14 cellular contexts compared by ENCODE assay signal in the genomic region with DNA sequence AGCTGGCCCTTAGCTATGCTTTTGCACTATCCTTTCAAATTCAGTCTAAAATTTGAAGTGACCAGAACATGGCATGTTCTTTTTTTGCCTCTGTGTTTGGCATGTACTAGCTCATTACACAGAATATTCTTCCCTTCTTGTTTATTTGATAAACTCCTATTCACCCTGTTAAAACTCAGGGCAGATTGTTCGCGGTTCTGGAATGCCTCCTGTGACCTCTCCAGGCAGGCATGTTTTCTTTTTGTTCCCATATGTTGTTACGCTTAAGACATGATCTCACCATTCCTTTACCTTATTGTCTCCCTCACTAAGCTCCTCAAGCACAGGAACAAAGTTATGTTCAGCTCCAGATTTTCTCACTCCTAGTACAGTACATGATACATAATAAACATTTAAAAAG.
DNase-seq lines count a peak whose midpoint lies in the region; ATAC-seq and TF ChIP-seq lines count a peak whose summit lies in the region.
"Had no signal": no experiment of that assay in that cellular context is flagged by ENCODE, and none has a peak within 500 bp of the region (broad histone marks: within the 10 kb centered on the region; RNA-seq: fewer than 3 reads in every experiment).

No MANE protein-coding gene starts in this region.

- H3K9me3 Mint-ChIP-seq in activated T-cell treated with anti-CD3 and anti-CD28 coated beads, Interleukin-2, amount 50 U/mL, for 24 hours: no peaks in the 10 kb centered on the region
- H3K9me3 Mint-ChIP-seq in glutamatergic neuron (ENCODE audit: unreplicated experiment): no peaks in the 10 kb centered on the region
- H3K9me3 Mint-ChIP-seq in natural killer cell treated with Interleukin-12 subunit alpha and Interleukin-12 subunit beta and Interleukin-15 and Interleukin-18, amount 100 ng/mL, for 72 hours: no peaks in the 10 kb centered on the region

- TF ChIP-seq CTCF in glutamatergic neuron (IDR thresholded peaks at IDR 0.05; ENCODE audit: partially characterized antibody, unreplicated experiment): no peak
- no peak for TF ChIP-seq CTCF in transverse colon (IDR thresholded peaks at IDR 0.05)

- H3K36me3 Mint-ChIP-seq in activated T-cell treated with anti-CD3 and anti-CD28 coated beads, Interleukin-2, amount 50 U/mL, for 24 hours (ENCODE audit: low read depth): peaks cover 18% of the 10 kb centered on the region
- H3K36me3 Mint-ChIP-seq in glutamatergic neuron (ENCODE audit: unreplicated experiment): peaks cover 9% of the 10 kb centered on the region
- H3K36me3 Mint-ChIP-seq in natural killer cell treated with Interleukin-12 subunit alpha and Interleukin-12 subunit beta and Interleukin-15 and Interleukin-18, amount 100 ng/mL, for 72 hours: peaks cover 15% of the 10 kb centered on the region

- H3K36me3 ChIP-seq in skeletal muscle satellite cell (ENCODE audit: insufficient read depth, low read length) (peaks cover 21% of the 10 kb centered on the region), transverse colon (peaks cover 0 to 17% (median 4%) of the 10 kb centered on the region in 4 donors)

- DNase-seq in activated T-cell treated with anti-CD3 and anti-CD28 coated beads, Interleukin-2, amount 50 U/mL, for 24 hours: no peak
- DNase-seq in activated T-cell treated with anti-CD3 and anti-CD28 coated beads for 4 hours: no peak
- peak; percentile 61 for DNase-seq in astrocyte of the hippocampus (ENCODE audit: low read depth, low spot score)
- no peak for DNase-seq in glutamatergic neuron
- DNase-seq in NOMO-1 (lab: John Stamatoyannopoulos, UW; ENCODE audit: unreplicated experiment in 2 of 2): no peak
- DNase-seq in transverse colon: no peak
- no peak for DNase-seq in natural killer cell treated with Interleukin-12 subunit alpha and Interleukin-12 subunit beta and Interleukin-15 and Interleukin-18, amount 100 ng/mL, for 72 hours (ENCODE audit: low spot score)
- DNase-seq: NCI-H446 treated with DMSO at 0.1 percent for 48 hours; posterior cingulate gyrus; stimulated activated CD4-positive, alpha-beta T cell treated with anti-CD3 and anti-CD28 coated beads, Interleukin-2, amount 100 ng/mL, for 24 hours; tibial artery had no signal

- H3K4me3 ChIP-seq in skeletal muscle satellite cell (ENCODE audit: low read length) (no peak overlapping the region), transverse colon (no peak overlapping the region)
- H3K4me3 ChIP-seq: tibial artery had no signal

- ATAC-seq in natural killer cell treated with Interleukin-12 subunit alpha and Interleukin-12 subunit beta and Interleukin-15 and Interleukin-18, amount 100 ng/mL, for 72 hours: no peak
- ATAC-seq: Panc1 had no signal

- H3K9ac ChIP-seq in skeletal muscle satellite cell (ENCODE audit: low read depth, low read length): no peak overlapping the region

- 85 to 88% methylated on average over 3 of the region's 3 CpGs for WGBS in transverse colon (ENCODE audit: low coverage in 1 of 2), 2 donors

- H3K9me3 ChIP-seq in skeletal muscle satellite cell (replicated peaks; ENCODE audit: low read length): no peaks in the 10 kb centered on the region
- no peaks in the 10 kb centered on the region for H3K9me3 ChIP-seq in transverse colon
- H3K9me3 ChIP-seq: tibial artery had no signal

- no peak overlapping the region for H3K4me3 Mint-ChIP-seq in activated T-cell treated with anti-CD3 and anti-CD28 coated beads, Interleukin-2, amount 50 U/mL, for 24 hours
- H3K4me3 Mint-ChIP-seq in glutamatergic neuron (ENCODE audit: unreplicated experiment): peak overlapping the region; percentile 3
- no peak overlapping the region for H3K4me3 Mint-ChIP-seq in natural killer cell treated with Interleukin-12 subunit alpha and Interleukin-12 subunit beta and Interleukin-15 and Interleukin-18, amount 100 ng/mL, for 72 hours

- peak overlapping the region; percentile 22 for H3K27ac Mint-ChIP-seq in activated T-cell treated with anti-CD3 and anti-CD28 coated beads, Interleukin-2, amount 50 U/mL, for 24 hours
- peak overlapping the region; percentile 8 for H3K27ac Mint-ChIP-seq in glutamatergic neuron (ENCODE audit: unreplicated experiment)
- no peak overlapping the region for H3K27ac Mint-ChIP-seq in natural killer cell treated with Interleukin-12 subunit alpha and Interleukin-12 subunit beta and Interleukin-15 and Interleukin-18, amount 100 ng/mL, for 72 hours

- no peaks in the 10 kb centered on the region for H3K4me1 Mint-ChIP-seq in activated T-cell treated with anti-CD3 and anti-CD28 coated beads, Interleukin-2, amount 50 U/mL, for 24 hours (ENCODE audit: low read depth)
- peaks cover 17% of the 10 kb centered on the region for H3K4me1 Mint-ChIP-seq in glutamatergic neuron (ENCODE audit: low read depth, unreplicated experiment)
- peaks cover 0 to 9% of the 10 kb centered on the region in 2 donors for H3K4me1 Mint-ChIP-seq in natural killer cell treated with Interleukin-12 subunit alpha and Interleukin-12 subunit beta and Interleukin-15 and Interleukin-18, amount 100 ng/mL, for 72 hours (ENCODE audit: low read depth in 2 of 2)

- H3K27me3 ChIP-seq in skeletal muscle satellite cell (ENCODE audit: control insufficient read depth, insufficient read depth, low read length): no peaks in the 10 kb centered on the region
- H3K27me3 ChIP-seq in transverse colon: no peaks in the 10 kb centered on the region
- H3K27me3 ChIP-seq: tibial artery had no signal

- intact Hi-C loops in transverse colon (cut with DNase I; ENCODE audit: low total_unique reads): no loop called here

- in situ Hi-C loops in transverse colon (cut with MboI; ENCODE audit: low pct_ligation_motif_present in 1 of 4, low pct_unique_long_range_greater_than_20kb in 1 of 4, low sequenced_read_pairs in 3 of 4): no loop called here

- H3K4me1 ChIP-seq in skeletal muscle satellite cell (ENCODE audit: control insufficient read depth, insufficient read depth, low read length) (peaks cover 17% of the 10 kb centered on the region), transverse colon (no peaks in the 10 kb centered on the region)

- H3K27ac ChIP-seq in transverse colon: no peak overlapping the region
- H3K27ac ChIP-seq: epithelial cell of prostate, tibial artery had no signal

- no peak for TF ChIP-seq EP300 in transverse colon (IDR thresholded peaks at IDR 0.05; ENCODE audit: low read depth)

- peak overlapping the region; percentile 4 for H3K4me2 ChIP-seq in skeletal muscle satellite cell (ENCODE audit: low read length)

- no peaks in the 10 kb centered on the region for H3K27me3 Mint-ChIP-seq in activated T-cell treated with anti-CD3 and anti-CD28 coated beads, Interleukin-2, amount 50 U/mL, for 24 hours
- no peaks in the 10 kb centered on the region for H3K27me3 Mint-ChIP-seq in glutamatergic neuron (ENCODE audit: unreplicated experiment)
- H3K27me3 Mint-ChIP-seq in natural killer cell treated with Interleukin-12 subunit alpha and Interleukin-12 subunit beta and Interleukin-15 and Interleukin-18, amount 100 ng/mL, for 72 hours: no peaks in the 10 kb centered on the region

- TF ChIP-seq POLR2A in transverse colon (IDR thresholded peaks at IDR 0.05): no peak

Comparison
In these comparisons a context has a peak if more than half of its experiments do, and no peak if none do; other contexts are left out.
1. H3K27ac Mint-ChIP-seq: peak in activated T-cell treated with anti-CD3 and anti-CD28 coated beads, Interleukin-2, amount 50 U/mL, for 24 hours (single experiment) and glutamatergic neuron (single experiment); none in natural killer cell treated with Interleukin-12 subunit alpha and Interleukin-12 subunit beta and Interleukin-15 and Interleukin-18, amount 100 ng/mL, for 72 hours (0 of 2).